Comparison of ENCODE assay signal across 9 cellular contexts in genomic region chr4:4762909-4763814, GRCh38.
DNase-seq lines count a peak whose midpoint lies in the region; ATAC-seq, FAIRE-seq and TF ChIP-seq lines count a peak whose summit lies in the region.
"Had no signal": no experiment of that assay in that cellular context is flagged by ENCODE, and none has a peak within 500 bp of the region (broad histone marks: within the 10 kb centered on the region; RNA-seq: fewer than 3 reads in every experiment).

No MANE protein-coding gene starts in this region.

- DNase-seq in AG09309 (ENCODE audit: low read depth) (peak; percentile 59), SK-N-DZ (ENCODE audit: low spot score) (peak; percentile 92), foreskin fibroblast (peak; percentile 40 to 77), NCI-H2171 (lab: John Stamatoyannopoulos, UW) (no peak), NCI-H1694 treated with DMSO at 0.1 percent for 48 hours (lab: John Stamatoyannopoulos, UW) (no peak), D721Med (ENCODE audit: insufficient read length, low spot score) (no peak)
- DNase-seq: left cardiac atrium had no signal

- ATAC-seq in GM18870 (IDR thresholded peaks at IDR 0.05; ENCODE audit: unreplicated experiment) (peak; percentile 94), HG02973 (IDR thresholded peaks at IDR 0.05; ENCODE audit: unreplicated experiment) (peak; percentile 91)

- no peak for FAIRE-seq in D721Med (lab: Jason Lieb, UNC)

- TF ChIP-seq CTCF in AG09309 (IDR thresholded peaks at IDR 0.05; ENCODE audit: control insufficient read depth, insufficient read depth, low read depth, low read length, missing control alignments) (no peak), foreskin fibroblast (IDR thresholded peaks at IDR 0.05; ENCODE audit: low read depth, low read length) (no peak), D721Med (IDR thresholded peaks at IDR 0.05; ENCODE audit: insufficient read depth, missing control alignments) (no peak)

- H3K4me3 ChIP-seq in AG09309 (ENCODE audit: control insufficient read depth, low read depth, low read length): no peak overlapping the region
- H3K4me3 ChIP-seq in foreskin fibroblast (ENCODE audit: low read depth in 1 of 2, low read length in 2 of 2): no peak overlapping the region

Comparison
In these comparisons a context has a peak if more than half of its experiments do, and no peak if none do; other contexts are left out.
1. DNase-seq: peak in AG09309 (single experiment), SK-N-DZ (single experiment) and foreskin fibroblast (2 of 2); none in NCI-H2171 (single experiment), NCI-H1694 treated with DMSO at 0.1 percent for 48 hours (single experiment) and D721Med (single experiment).